8 cellular contexts compared by ENCODE assay signal in genomic region chr14:102138535-102138934, GRCh38. TPM values are rescaled to one million over a fixed set of nuclear protein-coding genes. Genes with fewer than 3 reads are reported as not detected.
DNase-seq lines count a peak whose midpoint lies in the region; ATAC-seq and TF ChIP-seq lines count a peak whose summit lies in the region.

No MANE protein-coding gene starts in this region.

- no peak overlapping the region for H3K27ac ChIP-seq in suprapubic skin

- H3K9me3 Mint-ChIP-seq in activated CD4-positive, alpha-beta T cell treated with anti-CD3 and anti-CD28 coated beads for 36 hours (ENCODE audit: low read depth), result no peaks in the 10 kb centered on the region
- no peaks in the 10 kb centered on the region for H3K9me3 Mint-ChIP-seq in activated CD8-positive, alpha-beta T cell treated with anti-CD3 and anti-CD28 coated beads for 36 hours

- POLR2A ChIA-PET in activated CD4-positive, alpha-beta T cell treated with anti-CD3 and anti-CD28 coated beads for 36 hours (lab: Charles Lee), result interaction anchor here (0.6 to 0.7 kb wide), 2 partner anchors 110 to 461 kb away, joined by 3 to 6 read pairs; no protein-coding TSS in a partner anchor
- POLR2A ChIA-PET in activated CD8-positive, alpha-beta T cell treated with anti-CD3 and anti-CD28 coated beads for 36 hours (lab: Charles Lee), result interaction anchor here (0.7 to 1.2 kb wide), 3 partner anchors 63 to 178 kb away, joined by 3 to 4 read pairs (median 3); no protein-coding TSS in a partner anchor

- TF ChIP-seq CTCF in activated CD8-positive, alpha-beta T cell treated with anti-CD3 and anti-CD28 coated beads for 36 hours (IDR thresholded peaks at IDR 0.05), result no peak
- TF ChIP-seq CTCF in suprapubic skin (IDR thresholded peaks at IDR 0.05), result no peak

- H3K4me3 ChIP-seq in iPS-15b (ENCODE audit: low read depth, low read length) (peak overlapping the region; percentile 96), suprapubic skin (peak overlapping the region; percentile 98)

- peaks cover 8% of the 10 kb centered on the region for H3K36me3 Mint-ChIP-seq in activated CD4-positive, alpha-beta T cell treated with anti-CD3 and anti-CD28 coated beads for 36 hours (ENCODE audit: low read depth)
- peaks cover 9% of the 10 kb centered on the region for H3K36me3 Mint-ChIP-seq in activated CD8-positive, alpha-beta T cell treated with anti-CD3 and anti-CD28 coated beads for 36 hours (ENCODE audit: low read depth)

- intact Hi-C loops in activated CD4-positive, alpha-beta T cell treated with anti-CD3 and anti-CD28 coated beads for 36 hours (cut with DNase I, micrococcal nuclease), result loop anchor here (2.0 kb wide), 4 partner anchors 42 to 370 kb away; partner anchors contain the start of gene ANKRD9 (in 1 of the 2)
- intact Hi-C loops in activated CD8-positive, alpha-beta T cell treated with anti-CD3 and anti-CD28 coated beads for 36 hours (cut with micrococcal nuclease), result no loop called here

- H3K4me3 Mint-ChIP-seq in activated CD4-positive, alpha-beta T cell treated with anti-CD3 and anti-CD28 coated beads for 36 hours, result peak overlapping the region; percentile 96
- peak overlapping the region; percentile 98 for H3K4me3 Mint-ChIP-seq in activated CD8-positive, alpha-beta T cell treated with anti-CD3 and anti-CD28 coated beads for 36 hours

- TF ChIP-seq EP300 in suprapubic skin (IDR thresholded peaks at IDR 0.05), result no peak

- CTCF ChIA-PET in activated CD4-positive, alpha-beta T cell treated with anti-CD3 and anti-CD28 coated beads for 36 hours (lab: Charles Lee), result no interaction called here
- CTCF ChIA-PET in activated CD8-positive, alpha-beta T cell treated with anti-CD3 and anti-CD28 coated beads for 36 hours (lab: Charles Lee), result interaction anchor here (0.7 to 1.7 kb wide), 3 partner anchors 40 to 178 kb away, joined by 3 read pairs; no protein-coding TSS in a partner anchor

- ATAC-seq in activated CD4-positive, alpha-beta T cell treated with anti-CD3 and anti-CD28 coated beads for 36 hours, result no peak
- ATAC-seq in activated CD8-positive, alpha-beta T cell treated with anti-CD3 and anti-CD28 coated beads for 36 hours, result no peak
- no peak for ATAC-seq in HG03354 (IDR thresholded peaks at IDR 0.05; ENCODE audit: poor library complexity, severe bottlenecking, unreplicated experiment)

- DNase-seq in activated CD4-positive, alpha-beta T cell treated with anti-CD3 and anti-CD28 coated beads for 36 hours, result no peak
- DNase-seq in activated CD4-positive, alpha-beta T cell treated with anti-CD3 and anti-CD28 coated beads for 1 hour, result no peak
- no peak for DNase-seq in activated CD8-positive, alpha-beta T cell treated with anti-CD3 and anti-CD28 coated beads for 36 hours
- no peak for DNase-seq in suprapubic skin (ENCODE audit: low spot score in 2 of 2)
- no peak for DNase-seq in dermis blood vessel endothelial cell
- no peak for DNase-seq in OCI-M2 (lab: John Stamatoyannopoulos, UW; ENCODE audit: unreplicated experiment)

- H3K4me1 Mint-ChIP-seq in activated CD4-positive, alpha-beta T cell treated with anti-CD3 and anti-CD28 coated beads for 36 hours, result peaks cover 21% of the 10 kb centered on the region
- peaks cover 22% of the 10 kb centered on the region for H3K4me1 Mint-ChIP-seq in activated CD8-positive, alpha-beta T cell treated with anti-CD3 and anti-CD28 coated beads for 36 hours (ENCODE audit: low read depth)

- H3K36me3 ChIP-seq in iPS-15b (ENCODE audit: control insufficient read depth, insufficient read depth, low read length) (no peaks in the 10 kb centered on the region), suprapubic skin (no peaks in the 10 kb centered on the region)

- no peaks in the 10 kb centered on the region for H3K27me3 Mint-ChIP-seq in activated CD4-positive, alpha-beta T cell treated with anti-CD3 and anti-CD28 coated beads for 36 hours
- H3K27me3 Mint-ChIP-seq in activated CD8-positive, alpha-beta T cell treated with anti-CD3 and anti-CD28 coated beads for 36 hours, result no peaks in the 10 kb centered on the region

- H3K27me3 ChIP-seq in iPS-15b (ENCODE audit: control insufficient read depth, insufficient read depth, low read length), result no peaks in the 10 kb centered on the region
- no peaks in the 10 kb centered on the region for H3K27me3 ChIP-seq in suprapubic skin

- H3K4me1 ChIP-seq in iPS-15b (ENCODE audit: control insufficient read depth, insufficient read depth, low read length) (peaks cover 11% of the 10 kb centered on the region), suprapubic skin (peaks cover 32% of the 10 kb centered on the region)

- WGBS in suprapubic skin, result 26% methylated on average over 3 of the region's 3 CpGs

- no peak for TF ChIP-seq POLR2A in suprapubic skin (IDR thresholded peaks at IDR 0.05)

- H3K27ac Mint-ChIP-seq in activated CD4-positive, alpha-beta T cell treated with anti-CD3 and anti-CD28 coated beads for 36 hours, result peak overlapping the region; percentile 62
- H3K27ac Mint-ChIP-seq in activated CD8-positive, alpha-beta T cell treated with anti-CD3 and anti-CD28 coated beads for 36 hours, result peak overlapping the region; percentile 91

- H3K9ac ChIP-seq in iPS-15b (ENCODE audit: low read depth, low read length), result peak overlapping the region; percentile 79

- H3K9me3 ChIP-seq in iPS-15b (ENCODE audit: control insufficient read depth, insufficient read depth, low read length) (no peaks in the 10 kb centered on the region), suprapubic skin (no peaks in the 10 kb centered on the region)

RNA-seq across cellular contexts. Expression of gene WDR20, which starts 1.2 kb away (rescaled TPM):
- total RNA-seq in activated CD4-positive, alpha-beta T cell treated with anti-CD3 and anti-CD28 coated beads for 36 hours, result 10 to 100 TPM; 18.2 to 24.8 TPM
- 10 to 100 TPM; 18.5 to 21.6 TPM for total RNA-seq in activated CD8-positive, alpha-beta T cell treated with anti-CD3 and anti-CD28 coated beads for 36 hours
- total RNA-seq in suprapubic skin (10 to 100 TPM; 27.3 to 39.4 (median 33.0) TPM), dermis blood vessel endothelial cell (16.8 and 20.1 TPM in 2 replicates)

RNA-seq across cellular contexts. Expression of gene HSP90AA1, which starts 51.7 kb away (rescaled TPM):
- 1,000 to 10,000 TPM; 1,344 to 1,372 TPM for total RNA-seq in activated CD4-positive, alpha-beta T cell treated with anti-CD3 and anti-CD28 coated beads for 36 hours
- total RNA-seq in activated CD8-positive, alpha-beta T cell treated with anti-CD3 and anti-CD28 coated beads for 36 hours, result 1,000 to 10,000 TPM; 1,101 to 1,115 TPM
- total RNA-seq in suprapubic skin (100 to 1,000 TPM; 240 to 651 (median 430) TPM), dermis blood vessel endothelial cell (663 and 684 TPM in 2 replicates)
